In the genomic region with DNA sequence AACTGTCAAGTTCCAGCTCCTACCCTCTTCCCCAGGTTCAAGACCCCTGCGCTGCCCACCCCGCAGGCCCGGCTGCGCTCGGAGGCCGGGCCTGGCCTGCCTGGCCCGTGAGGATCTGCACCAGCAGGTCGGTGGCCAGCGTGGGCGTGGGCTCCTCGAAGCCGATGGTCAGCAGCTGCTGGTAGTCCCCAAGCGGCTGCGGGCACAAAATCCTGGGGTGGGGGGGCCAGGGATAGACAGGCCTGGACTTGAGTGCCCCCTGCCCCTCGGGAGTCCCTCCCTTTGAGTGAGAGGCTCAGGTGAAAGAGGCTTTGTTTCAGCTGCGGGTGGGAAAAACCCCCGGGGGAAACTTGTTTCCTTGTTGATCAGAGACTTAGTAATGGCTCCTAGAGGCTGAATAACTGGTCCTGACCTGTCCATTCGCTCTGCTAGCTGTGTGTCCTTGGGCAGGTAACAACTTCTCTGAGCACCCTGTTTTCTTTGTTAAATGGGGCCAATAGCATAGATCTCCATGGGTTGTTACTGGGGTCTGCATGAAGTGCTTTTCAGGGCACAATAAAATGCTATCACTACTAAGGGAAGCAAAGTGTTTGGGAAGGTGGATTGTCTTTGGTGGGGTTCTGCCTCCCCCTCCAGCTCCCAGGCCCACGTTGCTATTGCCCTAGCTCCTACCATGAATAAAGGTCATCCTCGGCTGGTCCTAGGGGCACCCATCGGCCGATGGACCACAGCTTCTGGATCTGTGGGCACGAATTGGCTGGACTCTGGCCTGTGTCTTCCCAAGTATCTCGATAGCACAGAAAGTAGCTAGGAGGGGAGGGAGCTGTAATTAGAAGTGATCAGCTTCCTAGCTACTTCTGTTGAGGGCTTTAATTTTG, we compare ENCODE assay signal across 8 cellular contexts. TPM values are rescaled to one million over a fixed set of nuclear protein-coding genes. Genes with fewer than 3 reads are reported as not detected.
A peak's percentile ranks its signal among the peaks of the same experiment; 100 is the strongest.
DNase-seq lines count a peak whose midpoint lies in the region; ATAC-seq, FAIRE-seq and TF ChIP-seq lines count a peak whose summit lies in the region.

No MANE protein-coding gene starts in this region.

- H3K27me3 ChIP-seq in AG04450 (ENCODE audit: control insufficient read depth, insufficient read depth, low read length) = no peaks in the 10 kb centered on the region
- H3K27me3 ChIP-seq in body of pancreas = no peaks in the 10 kb centered on the region
- H3K27me3 ChIP-seq in HepG2 (ENCODE audit: control insufficient read depth in 1 of 2, insufficient read depth in 2 of 2, low read length in 2 of 2) = no peaks in the 10 kb centered on the region; a peak in 1 of 5 replicates
- no peaks in the 10 kb centered on the region for H3K27me3 ChIP-seq in subcutaneous abdominal adipose tissue (ENCODE audit: control insufficient read depth in 5 of 5, insufficient read depth in 4 of 5, low read length in 5 of 5)

- H3K4me2 ChIP-seq in HepG2 (ENCODE audit: low read depth, low read length) = peak overlapping the region; percentile 95

- H3K36me3 ChIP-seq in body of pancreas (replicated peaks in 1 of 2; ENCODE audit: insufficient read depth in 1 of 2, low read depth in 2 of 2) = no peaks in the 10 kb centered on the region
- H3K36me3 ChIP-seq in HepG2 (replicated peaks in 1 of 2; ENCODE audit: control insufficient read depth in 1 of 2, insufficient read depth in 2 of 2, low read length in 2 of 2) = no peaks in the 10 kb centered on the region
- no peaks in the 10 kb centered on the region for H3K36me3 ChIP-seq in subcutaneous abdominal adipose tissue (ENCODE audit: control insufficient read depth in 5 of 5, insufficient read depth in 5 of 5, low read length in 5 of 5)

- peak; percentile 23 for FAIRE-seq in HepG2 (lab: Jason Lieb, UNC)

- WGBS in body of pancreas, 2 donors = 7 to 28% methylated on average over 7 to 24 of the region's 24 CpGs
- 19% methylated on average over 9 of the region's 24 CpGs for WGBS in HepG2 (ENCODE audit: low lambda C conversion rate)

- CTCF ChIA-PET in AG04450 (lab: Charles Lee) (interaction anchor here (1.3 to 1.7 kb wide), 3 partner anchors 54 to 266 kb away, joined by 3 to 5 read pairs (median 4); a partner anchor contains a TSS), HepG2 (lab: Yijun Ruan, JAX; ENCODE audit: low intra/inter-chr PET ratio, low total read pairs) (no interaction called here)

- H4K20me1 ChIP-seq in HepG2 (ENCODE audit: insufficient read depth, low read length) = no peaks in the 10 kb centered on the region

- TF ChIP-seq RAD21 in HepG2 (CRISPR knock-in tag; IDR thresholded peaks at IDR 0.05) = no peak

- H3K79me2 ChIP-seq in HepG2 (ENCODE audit: insufficient read depth, low read length) = peaks cover 5% of the 10 kb centered on the region

- BruUV-seq in HepG2 (replicated peaks; lab: Mats Ljungman, UMichigan) = TSS peak; percentile 79

- POLR2A ChIA-PET in AG04450 (lab: Yijun Ruan, JAX) = interaction anchor here (0.6 to 1.5 kb wide), 5 partner anchors 9 to 243 kb away, joined by 3 to 10 read pairs (median 3); a partner anchor contains a TSS
- POLR2A ChIA-PET in HepG2 (lab: Yijun Ruan, JAX) = interaction anchor here (0.6 to 3.4 kb wide), 7 partner anchors 10 to 1331 kb away, joined by 3 to 14 read pairs (median 5); a partner anchor contains a TSS

- peak overlapping the region; percentile 92 for H3K9ac ChIP-seq in HepG2 (ENCODE audit: insufficient read depth, low read depth, low read length)
- peak overlapping the region; percentile 30 to 94 (median 86) for H3K9ac ChIP-seq in subcutaneous abdominal adipose tissue (ENCODE audit: low read length in 5 of 5)

- no peak overlapping the region for H2AFZ ChIP-seq in HepG2 (ENCODE audit: low read length)

- H3K9me3 ChIP-seq in AG04450 (ENCODE audit: control insufficient read depth, insufficient read depth, low read length) (no peaks in the 10 kb centered on the region; the same call in 1 of the 2 replicates), body of pancreas (no peaks in the 10 kb centered on the region), HepG2 (ENCODE audit: low read length) (no peaks in the 10 kb centered on the region), subcutaneous abdominal adipose tissue (ENCODE audit: control insufficient read depth in 5 of 5, low read length in 5 of 5) (no peaks in the 10 kb centered on the region)

- peak; percentile 14 for ATAC-seq in GM19467 (IDR thresholded peaks at IDR 0.05; ENCODE audit: unreplicated experiment)
- peak; percentile 25 for ATAC-seq in body of pancreas
- ATAC-seq in HepG2 = no peak; the same call in 2 of the 3 replicates

- TF ChIP-seq POLR2A in NB4 (IDR thresholded peaks at IDR 0.05; ENCODE audit: extremely low read depth, insufficient read length) = no peak
- TF ChIP-seq POLR2A in body of pancreas (IDR thresholded peaks at IDR 0.05) = peak in 1 of 3 donors; percentile 8
- TF ChIP-seq POLR2A in HepG2 (IDR thresholded peaks at IDR 0.05; ENCODE audit: insufficient read depth in 1 of 2, low read depth in 2 of 2, low read length in 2 of 2) = no peak

- H3K4me1 ChIP-seq in body of pancreas = peaks cover 34% of the 10 kb centered on the region
- H3K4me1 ChIP-seq in HepG2 (ENCODE audit: insufficient read depth, low read length) = peaks cover 44% of the 10 kb centered on the region
- H3K4me1 ChIP-seq in subcutaneous abdominal adipose tissue (ENCODE audit: control insufficient read depth in 5 of 5, insufficient read depth in 5 of 5, low read length in 5 of 5) = peaks cover 3 to 26% (median 24%) of the 10 kb centered on the region in 5 donors

- TF ChIP-seq CTCF in AG04450 (IDR thresholded peaks at IDR 0.05; ENCODE audit: low read depth, low read length) = no peak
- TF ChIP-seq CTCF in NB4 (IDR thresholded peaks at IDR 0.05; ENCODE audit: low read depth, low read length) = no peak
- TF ChIP-seq CTCF in body of pancreas (IDR thresholded peaks at IDR 0.05) = no peak
- no peak for TF ChIP-seq CTCF in HepG2 (CRISPR knock-in tag; IDR thresholded peaks at IDR 0.05)

- peak overlapping the region; percentile 75 for H3K4me3 ChIP-seq in AG04450 (ENCODE audit: low read depth, low read length)
- H3K4me3 ChIP-seq in NB4 (ENCODE audit: low read depth, low read length) = peak overlapping the region; percentile 80
- peak overlapping the region; percentile 63 to 70 for H3K4me3 ChIP-seq in body of pancreas
- peak overlapping the region; percentile 78 to 95 (median 87) for H3K4me3 ChIP-seq in HepG2 (replicated peaks in 1 of 3; ENCODE audit: insufficient read depth in 1 of 3, low read depth in 2 of 3, low read length in 3 of 3)
- peak overlapping the region; percentile 76 to 91 (median 85) for H3K4me3 ChIP-seq in subcutaneous abdominal adipose tissue (ENCODE audit: low read depth in 1 of 5, low read length in 5 of 5)

- in situ Hi-C loops in HepG2 (cut with HindIII; ENCODE audit: extremely low pct_ligation_motif_present, low pct_unique_long_range_greater_than_20kb) = no loop called here

- H3K27ac ChIP-seq in AG04450 (ENCODE audit: low read depth, low read length) (peak overlapping the region; percentile 86), body of pancreas (peak overlapping the region; percentile 79 to 96 (median 93)), HepG2 (ENCODE audit: extremely low read length, insufficient read depth, low read length) (peak overlapping the region; percentile 78), subcutaneous abdominal adipose tissue (ENCODE audit: low read depth, low read length) (peak overlapping the region; percentile 94)

- intact Hi-C loops in body of pancreas (cut with DNase I) (loop anchor here (10.0 kb wide), 1 partner anchor 53 kb away; a partner anchor contains a TSS), HepG2 (cut with micrococcal nuclease; ENCODE audit: unreplicated experiment) (loop anchor here (2.0 to 5.0 kb wide), 2 partner anchors 35 to 55 kb away; a partner anchor contains a TSS)

- TF ChIP-seq EP300 in HepG2 (IDR thresholded peaks at IDR 0.05; ENCODE audit: low read depth in 2 of 2, low read length in 2 of 2) (no peak), HepG2 (CRISPR knock-in tag; IDR thresholded peaks at IDR 0.05; ENCODE audit: borderline replicate concordance) (no peak)

- DNase-seq in AG04450 (ENCODE audit: low read depth, low spot score) (no peak), NB4 (ENCODE audit: low read depth) (no peak), body of pancreas (peak; percentile 52 to 67 (median 61)), HepG2 (ENCODE audit: low spot score) (no peak), NOMO-1 (lab: John Stamatoyannopoulos, UW; ENCODE audit: unreplicated experiment in 2 of 2) (no peak)
- no peak for DNase-seq in effector CD4-positive, alpha-beta T cell

RNA-seq across cellular contexts. Expression of a gene that starts 3.5 kb away (rescaled TPM):
- not detected in 2 replicates for polyA plus RNA-seq in AG04450 (2011; rRNA removed)
- not detected in 2 replicates for polyA minus RNA-seq in AG04450 (2011; rRNA and poly(A)+ RNA removed)
- total RNA-seq in body of pancreas = not detected
- 0.11 TPM in 1 of 2 replicates, not detected in the other for total RNA-seq in HepG2 (2016; rRNA removed; fragmentation: Illumina TruSeq; extraction: Trizol)
- not detected in 2 replicates for total RNA-seq in HepG2 (2016; cell fraction: cytosol; rRNA removed; fragmentation: Illumina TruSeq; extraction: Trizol; ENCODE audit: low read depth)
- total RNA-seq in HepG2 (2016; cell fraction: insoluble cytoplasmic fraction; rRNA removed; fragmentation: Illumina TruSeq; extraction: Trizol) = not detected in 2 replicates
- total RNA-seq in HepG2 (2016; cell fraction: membrane; rRNA removed; fragmentation: Illumina TruSeq; extraction: Trizol) = not detected in 2 replicates
- total RNA-seq in HepG2 (2016; cell fraction: nucleus; rRNA removed; fragmentation: Illumina TruSeq; extraction: Trizol) = 0.66 TPM in 1 of 2 replicates, not detected in the other
- polyA plus RNA-seq in HepG2 (2011; rRNA removed) = 0.32 and 0.69 TPM in 2 replicates
- polyA plus RNA-seq in HepG2 (2011; cell fraction: cytosol; rRNA removed) = 0.22 and 0.56 TPM in 2 replicates
- 3.7 and 5.8 TPM in 2 replicates for polyA plus RNA-seq in HepG2 (2011; cell fraction: nucleus; rRNA removed)
- polyA plus RNA-seq in HepG2 (2012) = 0.12 and 0.36 TPM in 2 replicates
- not detected in 2 replicates for polyA plus RNA-seq in HepG2 (2016; cell fraction: cytosol; fragmentation: Illumina TruSeq; extraction: Trizol; ENCODE audit: low read depth)
- not detected in 2 replicates for polyA plus RNA-seq in HepG2 (2016; cell fraction: insoluble cytoplasmic fraction; fragmentation: Illumina TruSeq; extraction: Trizol; ENCODE audit: low read depth)
- not detected in 2 replicates for polyA plus RNA-seq in HepG2 (2016; cell fraction: membrane; fragmentation: Illumina TruSeq; extraction: Trizol; ENCODE audit: low read depth)
- polyA plus RNA-seq in HepG2 (2016; cell fraction: nucleus; fragmentation: Illumina TruSeq; extraction: Trizol; ENCODE audit: insufficient read depth, low read depth) = not detected in 2 replicates
- polyA minus RNA-seq in HepG2 (2011; rRNA and poly(A)+ RNA removed; ENCODE audit: low replicate concordance) = 0.21 and 0.56 TPM in 2 replicates
- polyA minus RNA-seq in HepG2 (2011; cell fraction: cytosol; rRNA and poly(A)+ RNA removed) = 0.40 TPM in 1 of 2 replicates, not detected in the other
- polyA minus RNA-seq in HepG2 (2011; cell fraction: nucleus; rRNA and poly(A)+ RNA removed) = 1.0 and 1.1 TPM in 2 replicates

RNA-seq across cellular contexts. Expression of a gene that starts 8.5 kb away (rescaled TPM):
- polyA plus RNA-seq in AG04450 (2011; rRNA removed) (5.1 and 6.5 TPM in 2 replicates), HepG2 (2011; rRNA removed) (17.5 and 18.9 TPM in 2 replicates)
- polyA minus RNA-seq in AG04450 (2011; rRNA and poly(A)+ RNA removed) = 5.6 and 6.4 TPM in 2 replicates
- total RNA-seq in body of pancreas (10 to 100 TPM; 11.2 to 22.1 TPM), HepG2 (2016; rRNA removed; fragmentation: Illumina TruSeq; extraction: Trizol) (27.0 and 45.0 TPM in 2 replicates)
- total RNA-seq in HepG2 (2016; cell fraction: cytosol; rRNA removed; fragmentation: Illumina TruSeq; extraction: Trizol; ENCODE audit: low read depth) = 16.3 and 17.4 TPM in 2 replicates
- total RNA-seq in HepG2 (2016; cell fraction: insoluble cytoplasmic fraction; rRNA removed; fragmentation: Illumina TruSeq; extraction: Trizol) = 26.7 and 42.1 TPM in 2 replicates
- total RNA-seq in HepG2 (2016; cell fraction: membrane; rRNA removed; fragmentation: Illumina TruSeq; extraction: Trizol) = 41.7 and 44.3 TPM in 2 replicates
- 16.8 and 22.1 TPM in 2 replicates for total RNA-seq in HepG2 (2016; cell fraction: nucleus; rRNA removed; fragmentation: Illumina TruSeq; extraction: Trizol)
- 15.2 and 23.1 TPM in 2 replicates for polyA plus RNA-seq in HepG2 (2011; cell fraction: cytosol; rRNA removed)
- 29.2 and 34.6 TPM in 2 replicates for polyA plus RNA-seq in HepG2 (2011; cell fraction: nucleus; rRNA removed)
- polyA plus RNA-seq in HepG2 (2012) = 20.9 and 23.9 TPM in 2 replicates
- 25.4 and 28.8 TPM in 2 replicates for polyA plus RNA-seq in HepG2 (2016; cell fraction: cytosol; fragmentation: Illumina TruSeq; extraction: Trizol; ENCODE audit: low read depth)
- polyA plus RNA-seq in HepG2 (2016; cell fraction: insoluble cytoplasmic fraction; fragmentation: Illumina TruSeq; extraction: Trizol; ENCODE audit: low read depth) = 41.5 and 54.0 TPM in 2 replicates
- 47.7 and 54.2 TPM in 2 replicates for polyA plus RNA-seq in HepG2 (2016; cell fraction: membrane; fragmentation: Illumina TruSeq; extraction: Trizol; ENCODE audit: low read depth)
- 48.4 and 51.7 TPM in 2 replicates for polyA plus RNA-seq in HepG2 (2016; cell fraction: nucleus; fragmentation: Illumina TruSeq; extraction: Trizol; ENCODE audit: insufficient read depth, low read depth)
- 19.3 and 29.7 TPM in 2 replicates for polyA minus RNA-seq in HepG2 (2011; rRNA and poly(A)+ RNA removed; ENCODE audit: low replicate concordance)
- 18.1 and 18.2 TPM in 2 replicates for polyA minus RNA-seq in HepG2 (2011; cell fraction: cytosol; rRNA and poly(A)+ RNA removed)
- polyA minus RNA-seq in HepG2 (2011; cell fraction: nucleus; rRNA and poly(A)+ RNA removed) = 3.5 and 5.5 TPM in 2 replicates

RNA-seq across cellular contexts. Expression of a gene that starts 9.4 kb away (rescaled TPM):
- polyA plus RNA-seq in AG04450 (2011; rRNA removed) = 0.27 and 0.56 TPM in 2 replicates
- polyA minus RNA-seq in AG04450 (2011; rRNA and poly(A)+ RNA removed) = not detected in 2 replicates
- 10 to 100 TPM; 21.1 to 25.7 TPM for total RNA-seq in body of pancreas
- total RNA-seq in HepG2 (2016; rRNA removed; fragmentation: Illumina TruSeq; extraction: Trizol) = 5.2 and 5.4 TPM in 2 replicates
- 2.1 and 3.4 TPM in 2 replicates for total RNA-seq in HepG2 (2016; cell fraction: cytosol; rRNA removed; fragmentation: Illumina TruSeq; extraction: Trizol; ENCODE audit: low read depth)
- 3.9 and 5.8 TPM in 2 replicates for total RNA-seq in HepG2 (2016; cell fraction: insoluble cytoplasmic fraction; rRNA removed; fragmentation: Illumina TruSeq; extraction: Trizol)
- total RNA-seq in HepG2 (2016; cell fraction: membrane; rRNA removed; fragmentation: Illumina TruSeq; extraction: Trizol) = 2.8 and 4.8 TPM in 2 replicates
- total RNA-seq in HepG2 (2016; cell fraction: nucleus; rRNA removed; fragmentation: Illumina TruSeq; extraction: Trizol) = 3.2 and 5.3 TPM in 2 replicates
- 2.5 and 3.4 TPM in 2 replicates for polyA plus RNA-seq in HepG2 (2011; rRNA removed)
- 1.6 and 2.3 TPM in 2 replicates for polyA plus RNA-seq in HepG2 (2011; cell fraction: cytosol; rRNA removed)
- 13.3 and 13.7 TPM in 2 replicates for polyA plus RNA-seq in HepG2 (2011; cell fraction: nucleus; rRNA removed)
- 5.5 and 5.6 TPM in 2 replicates for polyA plus RNA-seq in HepG2 (2012)
- polyA plus RNA-seq in HepG2 (2016; cell fraction: cytosol; fragmentation: Illumina TruSeq; extraction: Trizol; ENCODE audit: low read depth) = 2.9 and 4.0 TPM in 2 replicates
- 7.1 and 9.0 TPM in 2 replicates for polyA plus RNA-seq in HepG2 (2016; cell fraction: insoluble cytoplasmic fraction; fragmentation: Illumina TruSeq; extraction: Trizol; ENCODE audit: low read depth)
- 3.4 and 4.4 TPM in 2 replicates for polyA plus RNA-seq in HepG2 (2016; cell fraction: membrane; fragmentation: Illumina TruSeq; extraction: Trizol; ENCODE audit: low read depth)
- 11.3 and 12.7 TPM in 2 replicates for polyA plus RNA-seq in HepG2 (2016; cell fraction: nucleus; fragmentation: Illumina TruSeq; extraction: Trizol; ENCODE audit: insufficient read depth, low read depth)
- 0.12 and 1.1 TPM in 2 replicates for polyA minus RNA-seq in HepG2 (2011; rRNA and poly(A)+ RNA removed; ENCODE audit: low replicate concordance)
- polyA minus RNA-seq in HepG2 (2011; cell fraction: cytosol; rRNA and poly(A)+ RNA removed) = 0.79 and 1.1 TPM in 2 replicates
- polyA minus RNA-seq in HepG2 (2011; cell fraction: nucleus; rRNA and poly(A)+ RNA removed) = 1.1 and 1.3 TPM in 2 replicates

RNA-seq across cellular contexts. Expression of a gene that starts 20.2 kb away (rescaled TPM):
- polyA plus RNA-seq in AG04450 (2011; rRNA removed) (0.43 and 0.51 TPM in 2 replicates), HepG2 (2011; rRNA removed) (0.79 and 1.0 TPM in 2 replicates)
- 0.22 and 0.41 TPM in 2 replicates for polyA minus RNA-seq in AG04450 (2011; rRNA and poly(A)+ RNA removed)
- total RNA-seq in body of pancreas (10 to 100 TPM; 17.4 to 28.3 TPM), HepG2 (2016; rRNA removed; fragmentation: Illumina TruSeq; extraction: Trizol) (2.4 and 2.5 TPM in 2 replicates)
- 0.20 and 0.26 TPM in 2 replicates for total RNA-seq in HepG2 (2016; cell fraction: cytosol; rRNA removed; fragmentation: Illumina TruSeq; extraction: Trizol; ENCODE audit: low read depth)
- 1.6 and 3.8 TPM in 2 replicates for total RNA-seq in HepG2 (2016; cell fraction: insoluble cytoplasmic fraction; rRNA removed; fragmentation: Illumina TruSeq; extraction: Trizol)
- 0.87 and 1.2 TPM in 2 replicates for total RNA-seq in HepG2 (2016; cell fraction: membrane; rRNA removed; fragmentation: Illumina TruSeq; extraction: Trizol)
- 1.1 and 2.3 TPM in 2 replicates for total RNA-seq in HepG2 (2016; cell fraction: nucleus; rRNA removed; fragmentation: Illumina TruSeq; extraction: Trizol)
- polyA plus RNA-seq in HepG2 (2011; cell fraction: cytosol; rRNA removed) = 0.29 and 0.46 TPM in 2 replicates
- polyA plus RNA-seq in HepG2 (2011; cell fraction: nucleus; rRNA removed) = 2.5 and 3.9 TPM in 2 replicates
- polyA plus RNA-seq in HepG2 (2012) = 2.2 and 2.4 TPM in 2 replicates
- 0.37 and 0.50 TPM in 2 replicates for polyA plus RNA-seq in HepG2 (2016; cell fraction: cytosol; fragmentation: Illumina TruSeq; extraction: Trizol; ENCODE audit: low read depth)
- 4.3 and 4.7 TPM in 2 replicates for polyA plus RNA-seq in HepG2 (2016; cell fraction: insoluble cytoplasmic fraction; fragmentation: Illumina TruSeq; extraction: Trizol; ENCODE audit: low read depth)
- 0.80 and 1.7 TPM in 2 replicates for polyA plus RNA-seq in HepG2 (2016; cell fraction: membrane; fragmentation: Illumina TruSeq; extraction: Trizol; ENCODE audit: low read depth)
- polyA plus RNA-seq in HepG2 (2016; cell fraction: nucleus; fragmentation: Illumina TruSeq; extraction: Trizol; ENCODE audit: insufficient read depth, low read depth) = 10.3 and 11.9 TPM in 2 replicates
- 0.62 TPM in 1 of 2 replicates, not detected in the other for polyA minus RNA-seq in HepG2 (2011; rRNA and poly(A)+ RNA removed; ENCODE audit: low replicate concordance)
- not detected in 2 replicates for polyA minus RNA-seq in HepG2 (2011; cell fraction: cytosol; rRNA and poly(A)+ RNA removed)
- 0.25 and 0.39 TPM in 2 replicates for polyA minus RNA-seq in HepG2 (2011; cell fraction: nucleus; rRNA and poly(A)+ RNA removed)

RNA-seq across cellular contexts. Expression of a gene that starts 35.5 kb away (rescaled TPM):
- polyA plus RNA-seq in AG04450 (2011; rRNA removed) = 17.9 and 25.1 TPM in 2 replicates
- 21.6 and 26.0 TPM in 2 replicates for polyA minus RNA-seq in AG04450 (2011; rRNA and poly(A)+ RNA removed)
- total RNA-seq in body of pancreas = 10 to 100 TPM; 15.5 to 22.6 TPM
- 11.0 and 14.0 TPM in 2 replicates for total RNA-seq in HepG2 (2016; rRNA removed; fragmentation: Illumina TruSeq; extraction: Trizol)
- total RNA-seq in HepG2 (2016; cell fraction: cytosol; rRNA removed; fragmentation: Illumina TruSeq; extraction: Trizol; ENCODE audit: low read depth) = 20.4 and 21.6 TPM in 2 replicates
- 10.4 and 13.7 TPM in 2 replicates for total RNA-seq in HepG2 (2016; cell fraction: insoluble cytoplasmic fraction; rRNA removed; fragmentation: Illumina TruSeq; extraction: Trizol)
- total RNA-seq in HepG2 (2016; cell fraction: membrane; rRNA removed; fragmentation: Illumina TruSeq; extraction: Trizol) = 56.9 and 57.5 TPM in 2 replicates
- 13.6 and 18.3 TPM in 2 replicates for total RNA-seq in HepG2 (2016; cell fraction: nucleus; rRNA removed; fragmentation: Illumina TruSeq; extraction: Trizol)
- polyA plus RNA-seq in HepG2 (2011; rRNA removed) = 18.2 and 22.9 TPM in 2 replicates
- polyA plus RNA-seq in HepG2 (2011; cell fraction: cytosol; rRNA removed) = 19.3 and 19.7 TPM in 2 replicates
- 23.6 and 27.0 TPM in 2 replicates for polyA plus RNA-seq in HepG2 (2011; cell fraction: nucleus; rRNA removed)
- 29.4 and 35.6 TPM in 2 replicates for polyA plus RNA-seq in HepG2 (2012)
- polyA plus RNA-seq in HepG2 (2016; cell fraction: cytosol; fragmentation: Illumina TruSeq; extraction: Trizol; ENCODE audit: low read depth) = 60.1 and 74.1 TPM in 2 replicates
- polyA plus RNA-seq in HepG2 (2016; cell fraction: insoluble cytoplasmic fraction; fragmentation: Illumina TruSeq; extraction: Trizol; ENCODE audit: low read depth) = 43.2 and 60.0 TPM in 2 replicates
- polyA plus RNA-seq in HepG2 (2016; cell fraction: membrane; fragmentation: Illumina TruSeq; extraction: Trizol; ENCODE audit: low read depth) = 115 and 118 TPM in 2 replicates
- polyA plus RNA-seq in HepG2 (2016; cell fraction: nucleus; fragmentation: Illumina TruSeq; extraction: Trizol; ENCODE audit: insufficient read depth, low read depth) = 46.7 and 48.9 TPM in 2 replicates
- 29.2 and 31.4 TPM in 2 replicates for polyA minus RNA-seq in HepG2 (2011; rRNA and poly(A)+ RNA removed; ENCODE audit: low replicate concordance)
- polyA minus RNA-seq in HepG2 (2011; cell fraction: cytosol; rRNA and poly(A)+ RNA removed) = 9.8 and 16.4 TPM in 2 replicates
- 9.5 and 17.2 TPM in 2 replicates for polyA minus RNA-seq in HepG2 (2011; cell fraction: nucleus; rRNA and poly(A)+ RNA removed)

Comparison
In these comparisons a context has a peak if more than half of its experiments do, and no peak if none do; other contexts are left out.
1. DNase-seq: peak in body of pancreas (4 of 4); none in AG04450 (single experiment), NB4 (single experiment), HepG2 (single experiment), NOMO-1 (0 of 2) and effector CD4-positive, alpha-beta T cell (single experiment).
2. Peak in every context shown above with its lines, with median percentiles within 50 percentile points of each other: H3K27ac ChIP-seq and H3K4me3 ChIP-seq.